ENCODE assay signal across 1 cellular context in the genomic region with DNA sequence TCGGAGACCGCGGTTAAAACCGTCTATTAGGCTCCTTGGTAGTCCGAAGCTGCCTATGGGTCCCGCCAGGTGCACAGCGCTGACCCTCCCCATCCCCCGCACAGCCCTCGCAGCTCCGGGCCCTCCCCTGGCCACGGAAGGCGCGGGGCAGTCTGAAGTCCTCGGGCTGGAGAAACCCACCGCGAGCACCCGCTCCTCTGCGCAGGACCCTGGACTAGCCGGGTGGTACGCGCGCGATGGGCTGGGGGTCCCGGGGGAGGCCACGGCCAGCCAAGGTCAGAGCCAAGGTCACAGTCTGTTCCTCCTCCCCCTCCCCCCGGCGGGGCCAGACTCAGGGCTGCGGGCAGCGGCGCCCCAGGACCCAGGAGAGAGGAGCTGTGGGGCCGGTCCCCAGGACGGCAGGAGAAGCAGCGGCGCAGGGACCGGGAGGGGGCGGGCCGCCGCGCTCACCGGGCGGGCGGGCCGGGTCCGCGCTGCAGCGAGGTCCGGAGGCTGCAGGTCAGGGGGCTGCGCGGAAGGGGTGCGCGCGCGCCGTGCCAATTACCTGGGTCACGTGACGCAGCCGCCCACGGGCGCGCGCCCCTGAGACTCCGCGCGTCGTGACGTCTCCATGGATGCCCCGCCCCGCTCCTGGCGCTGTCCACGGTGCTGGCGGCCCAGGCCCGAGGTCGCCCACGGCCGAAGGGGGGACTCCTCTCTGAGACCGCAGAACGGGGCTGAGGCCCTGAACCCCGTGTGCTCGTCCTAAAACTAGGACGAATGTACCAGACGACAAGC.
TF ChIP-seq lines count a peak whose summit lies in the region.

Gene OGDHL, minus strand, starts transcription at position 535 of the 777 bp plus-strand sequence. CDS start 3,731 bp downstream, outside the sequence.

TF ChIP-seq in HepG2, 621 proteins besides CTCF, POLR2A, EP300 and RAD21 (continued from another document and continues in another):
- TF ChIP-seq CBX2 (IDR thresholded peaks at IDR 0.05; ENCODE audit: low read depth, low read length) (no peak), CBX2 (CRISPR knock-in tag; IDR thresholded peaks at IDR 0.05; ENCODE audit: low read depth) (no peak; the same call in 1 of the 2 replicates), ZNF746 (CRISPR knock-in tag; IDR thresholded peaks at IDR 0.05) (no peak; the same call in 1 of the 2 replicates), GPN1 (CRISPR knock-in tag; IDR thresholded peaks at IDR 0.05; ENCODE audit: borderline replicate concordance) (peak; percentile 98), XBP1 (CRISPR knock-in tag; IDR thresholded peaks at IDR 0.05) (peak; percentile 92), ZNF691 (CRISPR knock-in tag; IDR thresholded peaks at IDR 0.05; ENCODE audit: borderline replicate concordance, low read depth) (peak; percentile 88; the same call in 1 of the 2 replicates), ZNF17 (CRISPR knock-in tag; IDR thresholded peaks at IDR 0.05) (peak; percentile 51; the same call in 1 of the 2 replicates), DNMT3B (CRISPR knock-in tag; conservative IDR thresholded peaks at IDR 0.05) (peak; percentile 96), NFKBIZ (CRISPR knock-in tag; IDR thresholded peaks at IDR 0.05) (peak; percentile 83; the same call in 1 of the 2 replicates), KDM2A (CRISPR knock-in tag; IDR thresholded peaks at IDR 0.05; ENCODE audit: borderline replicate concordance, low read depth) (peak; percentile 96; the same call in 1 of the 2 replicates), GATA4 (IDR thresholded peaks at IDR 0.05; ENCODE audit: borderline replicate concordance, low read depth) (no peak), ZNF749 (CRISPR knock-in tag; IDR thresholded peaks at IDR 0.05; ENCODE audit: borderline replicate concordance) (peak; percentile 99), ZNF256 (CRISPR knock-in tag; conservative IDR thresholded peaks at IDR 0.05) (peak; percentile 95), HNF4A (CRISPR knock-in tag; IDR thresholded peaks at IDR 0.05) (no peak), ZNF564 (CRISPR knock-in tag; IDR thresholded peaks at IDR 0.05) (peak; percentile 96), TOPORS (CRISPR knock-in tag; IDR thresholded peaks at IDR 0.05) (peak; percentile 93), AGO1 (IDR thresholded peaks at IDR 0.05; ENCODE audit: low read depth, low read length, poor library complexity, severe bottlenecking) (no peak), FOXO4 (CRISPR knock-in tag; conservative IDR thresholded peaks at IDR 0.05) (peak; percentile 98; the same call in 1 of the 2 replicates), SP2 (CRISPR knock-in tag; IDR thresholded peaks at IDR 0.05) (no peak), ZNF138 (CRISPR knock-in tag; IDR thresholded peaks at IDR 0.05; ENCODE audit: low read depth) (peak; percentile 97), ZNF674 (CRISPR knock-in tag; IDR thresholded peaks at IDR 0.05; ENCODE audit: low read depth) (peak; percentile 70; the same call in 1 of the 2 replicates), E2F1 (CRISPR knock-in tag; IDR thresholded peaks at IDR 0.05) (peak; percentile 67; the same call in 1 of the 2 replicates), THAP9 (CRISPR knock-in tag; IDR thresholded peaks at IDR 0.05; ENCODE audit: borderline replicate concordance) (peak; percentile 67), PLRG1 (conservative IDR thresholded peaks at IDR 0.05) (no peak), THYN1 (CRISPR knock-in tag; IDR thresholded peaks at IDR 0.05; ENCODE audit: borderline replicate concordance, low read depth) (peak; percentile 30; the same call in 1 of the 2 replicates), SETDB1 (CRISPR knock-in tag; IDR thresholded peaks at IDR 0.05; ENCODE audit: borderline replicate concordance) (no peak), ZNF224 (CRISPR knock-in tag; IDR thresholded peaks at IDR 0.05) (no peak), ZBTB7B (CRISPR knock-in tag; IDR thresholded peaks at IDR 0.05) (peak; percentile 83; the same call in 1 of the 2 replicates), ZNF251 (CRISPR knock-in tag; IDR thresholded peaks at IDR 0.05) (peak; percentile 94; the same call in 1 of the 2 replicates), SOX13 (IDR thresholded peaks at IDR 0.05) (no peak), SOX13 (CRISPR knock-in tag; conservative IDR thresholded peaks at IDR 0.05 in 1 of 2, IDR thresholded peaks at IDR 0.05 in 1 of 2) (peak in 1 of 2 experiments; percentile 75; a peak in 2 of 4 replicates), SRSF9 (IDR thresholded peaks at IDR 0.05; ENCODE audit: borderline replicate concordance, insufficient read depth, low read depth, low read length, poor library complexity, severe bottlenecking) (no peak)
- TF ChIP-seq, protein P1, sequence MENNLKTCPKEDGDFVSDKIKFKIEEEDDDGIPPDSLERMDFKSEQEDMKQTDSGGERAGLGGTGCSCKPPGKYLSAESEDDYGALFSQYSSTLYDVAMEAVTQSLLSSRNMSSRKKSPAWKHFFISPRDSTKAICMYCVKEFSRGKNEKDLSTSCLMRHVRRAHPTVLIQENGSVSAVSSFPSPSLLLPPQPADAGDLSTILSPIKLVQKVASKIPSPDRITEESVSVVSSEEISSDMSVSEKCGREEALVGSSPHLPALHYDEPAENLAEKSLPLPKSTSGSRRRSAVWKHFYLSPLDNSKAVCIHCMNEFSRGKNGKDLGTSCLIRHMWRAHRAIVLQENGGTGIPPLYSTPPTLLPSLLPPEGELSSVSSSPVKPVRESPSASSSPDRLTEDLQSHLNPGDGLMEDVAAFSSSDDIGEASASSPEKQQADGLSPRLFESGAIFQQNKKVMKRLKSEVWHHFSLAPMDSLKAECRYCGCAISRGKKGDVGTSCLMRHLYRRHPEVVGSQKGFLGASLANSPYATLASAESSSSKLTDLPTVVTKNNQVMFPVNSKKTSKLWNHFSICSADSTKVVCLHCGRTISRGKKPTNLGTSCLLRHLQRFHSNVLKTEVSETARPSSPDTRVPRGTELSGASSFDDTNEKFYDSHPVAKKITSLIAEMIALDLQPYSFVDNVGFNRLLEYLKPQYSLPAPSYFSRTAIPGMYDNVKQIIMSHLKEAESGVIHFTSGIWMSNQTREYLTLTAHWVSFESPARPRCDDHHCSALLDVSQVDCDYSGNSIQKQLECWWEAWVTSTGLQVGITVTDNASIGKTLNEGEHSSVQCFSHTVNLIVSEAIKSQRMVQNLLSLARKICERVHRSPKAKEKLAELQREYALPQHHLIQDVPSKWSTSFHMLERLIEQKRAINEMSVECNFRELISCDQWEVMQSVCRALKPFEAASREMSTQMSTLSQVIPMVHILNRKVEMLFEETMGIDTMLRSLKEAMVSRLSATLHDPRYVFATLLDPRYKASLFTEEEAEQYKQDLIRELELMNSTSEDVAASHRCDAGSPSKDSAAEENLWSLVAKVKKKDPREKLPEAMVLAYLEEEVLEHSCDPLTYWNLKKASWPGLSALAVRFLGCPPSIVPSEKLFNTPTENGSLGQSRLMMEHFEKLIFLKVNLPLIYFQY (CRISPR knock-in tag; IDR thresholded peaks at IDR 0.05; ENCODE audit: borderline replicate concordance): peak; percentile 83; the same call in 1 of the 2 replicates
- TF ChIP-seq, protein P2, sequence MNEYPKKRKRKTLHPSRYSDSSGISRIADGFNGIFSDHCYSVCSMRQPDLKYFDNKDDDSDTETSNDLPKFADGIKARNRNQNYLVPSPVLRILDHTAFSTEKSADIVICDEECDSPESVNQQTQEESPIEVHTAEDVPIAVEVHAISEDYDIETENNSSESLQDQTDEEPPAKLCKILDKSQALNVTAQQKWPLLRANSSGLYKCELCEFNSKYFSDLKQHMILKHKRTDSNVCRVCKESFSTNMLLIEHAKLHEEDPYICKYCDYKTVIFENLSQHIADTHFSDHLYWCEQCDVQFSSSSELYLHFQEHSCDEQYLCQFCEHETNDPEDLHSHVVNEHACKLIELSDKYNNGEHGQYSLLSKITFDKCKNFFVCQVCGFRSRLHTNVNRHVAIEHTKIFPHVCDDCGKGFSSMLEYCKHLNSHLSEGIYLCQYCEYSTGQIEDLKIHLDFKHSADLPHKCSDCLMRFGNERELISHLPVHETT (CRISPR knock-in tag; conservative IDR thresholded peaks at IDR 0.05): peak; percentile 77; the same call in 1 of the 2 replicates
- TF ChIP-seq, protein P3, sequence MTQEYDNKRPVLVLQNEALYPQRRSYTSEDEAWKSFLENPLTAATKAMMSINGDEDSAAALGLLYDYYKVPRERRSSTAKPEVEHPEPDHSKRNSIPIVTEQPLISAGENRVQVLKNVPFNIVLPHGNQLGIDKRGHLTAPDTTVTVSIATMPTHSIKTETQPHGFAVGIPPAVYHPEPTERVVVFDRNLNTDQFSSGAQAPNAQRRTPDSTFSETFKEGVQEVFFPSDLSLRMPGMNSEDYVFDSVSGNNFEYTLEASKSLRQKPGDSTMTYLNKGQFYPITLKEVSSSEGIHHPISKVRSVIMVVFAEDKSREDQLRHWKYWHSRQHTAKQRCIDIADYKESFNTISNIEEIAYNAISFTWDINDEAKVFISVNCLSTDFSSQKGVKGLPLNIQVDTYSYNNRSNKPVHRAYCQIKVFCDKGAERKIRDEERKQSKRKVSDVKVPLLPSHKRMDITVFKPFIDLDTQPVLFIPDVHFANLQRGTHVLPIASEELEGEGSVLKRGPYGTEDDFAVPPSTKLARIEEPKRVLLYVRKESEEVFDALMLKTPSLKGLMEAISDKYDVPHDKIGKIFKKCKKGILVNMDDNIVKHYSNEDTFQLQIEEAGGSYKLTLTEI (CRISPR knock-in tag; conservative IDR thresholded peaks at IDR 0.05): no peak
- TF ChIP-seq, protein P4, sequence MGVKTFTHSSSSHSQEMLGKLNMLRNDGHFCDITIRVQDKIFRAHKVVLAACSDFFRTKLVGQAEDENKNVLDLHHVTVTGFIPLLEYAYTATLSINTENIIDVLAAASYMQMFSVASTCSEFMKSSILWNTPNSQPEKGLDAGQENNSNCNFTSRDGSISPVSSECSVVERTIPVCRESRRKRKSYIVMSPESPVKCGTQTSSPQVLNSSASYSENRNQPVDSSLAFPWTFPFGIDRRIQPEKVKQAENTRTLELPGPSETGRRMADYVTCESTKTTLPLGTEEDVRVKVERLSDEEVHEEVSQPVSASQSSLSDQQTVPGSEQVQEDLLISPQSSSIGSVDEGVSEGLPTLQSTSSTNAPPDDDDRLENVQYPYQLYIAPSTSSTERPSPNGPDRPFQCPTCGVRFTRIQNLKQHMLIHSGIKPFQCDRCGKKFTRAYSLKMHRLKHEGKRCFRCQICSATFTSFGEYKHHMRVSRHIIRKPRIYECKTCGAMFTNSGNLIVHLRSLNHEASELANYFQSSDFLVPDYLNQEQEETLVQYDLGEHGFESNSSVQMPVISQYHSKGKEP (CRISPR knock-in tag; IDR thresholded peaks at IDR 0.05): peak; percentile 99
- TF ChIP-seq, protein P5, sequence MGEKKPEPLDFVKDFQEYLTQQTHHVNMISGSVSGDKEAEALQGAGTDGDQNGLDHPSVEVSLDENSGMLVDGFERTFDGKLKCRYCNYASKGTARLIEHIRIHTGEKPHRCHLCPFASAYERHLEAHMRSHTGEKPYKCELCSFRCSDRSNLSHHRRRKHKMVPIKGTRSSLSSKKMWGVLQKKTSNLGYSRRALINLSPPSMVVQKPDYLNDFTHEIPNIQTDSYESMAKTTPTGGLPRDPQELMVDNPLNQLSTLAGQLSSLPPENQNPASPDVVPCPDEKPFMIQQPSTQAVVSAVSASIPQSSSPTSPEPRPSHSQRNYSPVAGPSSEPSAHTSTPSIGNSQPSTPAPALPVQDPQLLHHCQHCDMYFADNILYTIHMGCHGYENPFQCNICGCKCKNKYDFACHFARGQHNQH (CRISPR knock-in tag; IDR thresholded peaks at IDR 0.05): peak; percentile 89
